In genomic region chr2:234355798-234356365, GRCh38 we compare ENCODE assay signal across 22 cellular contexts.
DNase-seq lines count a peak whose midpoint lies in the region; ATAC-seq and TF ChIP-seq lines count a peak whose summit lies in the region.
"Had no signal": no experiment of that assay in that cellular context is flagged by ENCODE, and none has a peak within 500 bp of the region (broad histone marks: within the 10 kb centered on the region; RNA-seq: fewer than 3 reads in every experiment).

No MANE protein-coding gene starts in this region.

- ATAC-seq in DND-41 (ENCODE audit: insufficient read depth, low read depth), result peak; percentile 64
- ATAC-seq in activated CD8-positive, alpha-beta T cell treated with anti-CD3 and anti-CD28 coated beads for 36 hours, result no peak
- ATAC-seq: activated naive CD4-positive, alpha-beta T cell treated with anti-CD3 and anti-CD28 coated beads, Interleukin-2, amount 50 U/mL, for 72 hours; GM12878 had no signal

- TF ChIP-seq CTCF in DND-41 (IDR thresholded peaks at IDR 0.05; ENCODE audit: borderline replicate concordance, extremely low read depth, low read length, poor library complexity, severe bottlenecking) (no peak), vagina (IDR thresholded peaks at IDR 0.05) (no peak)
- TF ChIP-seq CTCF in activated CD8-positive, alpha-beta T cell treated with anti-CD3 and anti-CD28 coated beads for 36 hours (IDR thresholded peaks at IDR 0.05), result no peak

- intact Hi-C loops in activated CD8-positive, alpha-beta T cell treated with anti-CD3 and anti-CD28 coated beads for 36 hours (cut with micrococcal nuclease), result no loop called here
- intact Hi-C loops in vagina (cut with DNase I), result no loop called here

- H3K27me3 ChIP-seq in BLaER1 treated with 17β-estradiol and CSF1 and Interleukin-3, amounts not matched to agents 10 nM and 100 nM, result no peaks in the 10 kb centered on the region
- H3K27me3 ChIP-seq in DND-41 (ENCODE audit: insufficient read depth, low read length, poor library complexity) (no peaks in the 10 kb centered on the region), SJCRH30 (no peaks in the 10 kb centered on the region), vagina (no peaks in the 10 kb centered on the region)
- H3K27me3 ChIP-seq: right atrium auricular region, spleen had no signal

- H2AFZ ChIP-seq in DND-41 (ENCODE audit: low read depth, low read length), result peak overlapping the region; percentile 35

- no peaks in the 10 kb centered on the region for H3K36me3 Mint-ChIP-seq in activated CD8-positive, alpha-beta T cell treated with anti-CD3 and anti-CD28 coated beads for 36 hours (ENCODE audit: low read depth)

- POLR2A ChIA-PET in activated CD8-positive, alpha-beta T cell treated with anti-CD3 and anti-CD28 coated beads for 36 hours (lab: Charles Lee), result no interaction called here

- H3K36me3 ChIP-seq in BLaER1 treated with 17β-estradiol and CSF1 and Interleukin-3, amounts not matched to agents 10 nM and 100 nM, result no peaks in the 10 kb centered on the region
- H3K36me3 ChIP-seq in DND-41 (ENCODE audit: insufficient read depth, low read length) (no peaks in the 10 kb centered on the region), SJCRH30 (no peaks in the 10 kb centered on the region), vagina (no peaks in the 10 kb centered on the region)
- H3K36me3 ChIP-seq: right atrium auricular region, spleen, tibial artery, WERI-Rb-1 had no signal

- DNase-seq in DND-41 (peak; percentile 83), left kidney (ENCODE audit: low read depth, low spot score) (peak; percentile 87), occipital lobe (lab: John Stamatoyannopoulos, UW) (no peak), SJCRH30 (no peak), NK-92 (lab: John Stamatoyannopoulos, UW; ENCODE audit: unreplicated experiment) (no peak), vagina (ENCODE audit: extremely low spot score in 2 of 2) (no peak)
- DNase-seq in activated CD8-positive, alpha-beta T cell treated with anti-CD3 and anti-CD28 coated beads for 36 hours, result no peak
- DNase-seq: DMS53; HCEC 1CT; NCI-H1092; NCI-H2029; NK-92 treated with Interleukin-12 subunit alpha and Interleukin-12 subunit beta, amount 100 ng/mL, for 24 hours; spleen; stimulated activated CD4-positive, alpha-beta T cell treated with anti-CD3 and anti-CD28 coated beads, Interleukin-4, amount 100 ng/mL, for 24 hours; tibial artery had no signal

- no peaks in the 10 kb centered on the region for H4K20me1 ChIP-seq in BLaER1 treated with 17β-estradiol and CSF1 and Interleukin-3, amounts not matched to agents 10 nM and 100 nM
- H4K20me1 ChIP-seq in DND-41 (ENCODE audit: insufficient read depth, low read length), result no peaks in the 10 kb centered on the region

- no peak overlapping the region for H3K27ac ChIP-seq in BLaER1 treated with 17β-estradiol and CSF1 and Interleukin-3, amounts not matched to agents 10 nM and 100 nM
- H3K27ac ChIP-seq in DND-41 (ENCODE audit: low read length) (peak overlapping the region; percentile 96), SJCRH30 (no peak overlapping the region), vagina (no peak overlapping the region)
- H3K27ac ChIP-seq: right atrium auricular region, spleen, tibial artery, WERI-Rb-1 had no signal

- peak overlapping the region; percentile 18 for H3K27ac Mint-ChIP-seq in activated CD8-positive, alpha-beta T cell treated with anti-CD3 and anti-CD28 coated beads for 36 hours
- H3K27ac Mint-ChIP-seq: stimulated activated naive CD8-positive, alpha-beta T cell treated with anti-CD3 and anti-CD28 coated beads, Interleukin-15, Interleukin-2, amounts not matched to agents 100 ng/mL and 50 ng/mL, for 24 hours had no signal

- H3K79me2 ChIP-seq in DND-41 (ENCODE audit: insufficient read depth, low read length), result no peaks in the 10 kb centered on the region

- no peak overlapping the region for H3K4me3 ChIP-seq in BLaER1 treated with 17β-estradiol and CSF1 and Interleukin-3, amounts not matched to agents 10 nM and 100 nM
- H3K4me3 ChIP-seq in DND-41 (ENCODE audit: low read depth in 1 of 2, low read length in 2 of 2) (peak overlapping the region in 1 of 2 experiments; percentile 50; a peak in 1 of 4 replicates), SJCRH30 (no peak overlapping the region), vagina (no peak overlapping the region)
- H3K4me3 ChIP-seq: GM12878, lung, right atrium auricular region, spleen, tibial artery had no signal

- peaks cover 15% of the 10 kb centered on the region for H3K9me3 Mint-ChIP-seq in activated CD8-positive, alpha-beta T cell treated with anti-CD3 and anti-CD28 coated beads for 36 hours

- H3K9ac ChIP-seq in BLaER1 treated with 17β-estradiol and CSF1 and Interleukin-3, amounts not matched to agents 10 nM and 100 nM, result peak overlapping the region in 1 of 11 experiments; percentile 38; a peak in 2 of 22 replicates
- peak overlapping the region; percentile 57 for H3K9ac ChIP-seq in DND-41 (ENCODE audit: low read depth, low read length)

- no peak overlapping the region for H3K4me3 Mint-ChIP-seq in activated CD8-positive, alpha-beta T cell treated with anti-CD3 and anti-CD28 coated beads for 36 hours
- H3K4me3 Mint-ChIP-seq: stimulated activated naive CD8-positive, alpha-beta T cell treated with anti-CD3 and anti-CD28 coated beads, Interleukin-15, Interleukin-2, amounts not matched to agents 100 ng/mL and 50 ng/mL, for 24 hours had no signal

- H3K9me3 ChIP-seq in BLaER1 treated with 17β-estradiol and CSF1 and Interleukin-3, amounts not matched to agents 10 nM and 100 nM (replicated peaks in 1 of 11), result peaks cover 31 to 46% (median 42%) of the 10 kb centered on the region in 11 experiments
- peaks cover 6% of the 10 kb centered on the region for H3K9me3 ChIP-seq in DND-41 (ENCODE audit: insufficient read depth, low read length, severe bottlenecking)
- H3K9me3 ChIP-seq in SJCRH30 (replicated peaks), result peaks cover 3% of the 10 kb centered on the region; the same call in 1 of the 2 replicates
- H3K9me3 ChIP-seq in vagina, result no peaks in the 10 kb centered on the region
- H3K9me3 ChIP-seq: tibial artery had no signal

- no peaks in the 10 kb centered on the region for H3K27me3 Mint-ChIP-seq in activated CD8-positive, alpha-beta T cell treated with anti-CD3 and anti-CD28 coated beads for 36 hours
- H3K27me3 Mint-ChIP-seq: stimulated activated naive CD8-positive, alpha-beta T cell treated with anti-CD3 and anti-CD28 coated beads, Interleukin-15, Interleukin-2, amounts not matched to agents 100 ng/mL and 50 ng/mL, for 24 hours had no signal

- peaks cover 10% of the 10 kb centered on the region for H3K4me1 Mint-ChIP-seq in activated CD8-positive, alpha-beta T cell treated with anti-CD3 and anti-CD28 coated beads for 36 hours (ENCODE audit: low read depth)

- TF ChIP-seq POLR2A in vagina (IDR thresholded peaks at IDR 0.05), result no peak

- CTCF ChIA-PET in activated CD8-positive, alpha-beta T cell treated with anti-CD3 and anti-CD28 coated beads for 36 hours (lab: Charles Lee), result interaction anchor here (1.5 kb wide), 1 partner anchor 13 kb away, joined by 4 read pairs; no protein-coding TSS in a partner anchor

- peak overlapping the region in 8 of 11 experiments; percentile 41 to 77 (median 63); a peak in 16 of 22 replicates for H3K4me2 ChIP-seq in BLaER1 treated with 17β-estradiol and CSF1 and Interleukin-3, amounts not matched to agents 10 nM and 100 nM
- H3K4me2 ChIP-seq in DND-41 (ENCODE audit: insufficient read depth, low read length), result peak overlapping the region; percentile 68

- peaks cover 0 to 16% (median 14%) of the 10 kb centered on the region in 10 experiments; a peak in 13 of 20 replicates for H3K4me1 ChIP-seq in BLaER1 treated with 17β-estradiol and CSF1 and Interleukin-3, amounts not matched to agents 10 nM and 100 nM
- H3K4me1 ChIP-seq in DND-41 (ENCODE audit: insufficient read depth, low read length) (peaks cover 50% of the 10 kb centered on the region), SJCRH30 (peaks cover 6% of the 10 kb centered on the region), vagina (no peaks in the 10 kb centered on the region)
- H3K4me1 ChIP-seq: right atrium auricular region, tibial artery had no signal

Comparison
In these comparisons a context has a peak if more than half of its experiments do, and no peak if none do; other contexts are left out.
1. DNase-seq: peak in DND-41 (single experiment) and left kidney (single experiment); none in activated CD8-positive, alpha-beta T cell treated with anti-CD3 and anti-CD28 coated beads for 36 hours (single experiment), occipital lobe (single experiment), SJCRH30 (0 of 2), NK-92 (single experiment) and vagina (0 of 2).